Comparison of ENCODE assay signal across 24 cellular contexts in the genomic region with DNA sequence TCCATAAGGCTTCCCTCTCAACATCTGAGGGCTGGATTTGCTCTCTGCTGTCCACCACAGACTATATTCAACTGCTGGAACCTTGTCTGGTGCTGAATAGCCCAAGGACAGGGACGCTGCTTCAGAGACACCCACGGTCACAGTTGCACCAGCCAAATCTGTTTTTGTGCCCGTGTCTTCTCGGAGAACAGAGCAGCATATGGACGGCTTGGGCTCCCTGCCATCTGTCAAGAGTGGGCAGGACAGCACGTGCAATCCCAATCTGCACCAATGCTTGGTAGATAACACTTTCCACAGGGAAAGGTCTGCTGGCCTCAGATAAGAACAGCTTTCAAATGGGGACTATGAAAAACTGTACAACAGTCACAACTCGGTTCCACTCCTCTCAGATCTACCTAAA.
DNase-seq lines count a peak whose midpoint lies in the region.
"Had no signal": no experiment of that assay in that cellular context is flagged by ENCODE, and none has a peak within 500 bp of the region (broad histone marks: within the 10 kb centered on the region; RNA-seq: fewer than 3 reads in every experiment).

No MANE protein-coding gene starts in this region.

- no peaks in the 10 kb centered on the region for H3K79me1 ChIP-seq in mesendoderm (ENCODE audit: low read length)

- no peaks in the 10 kb centered on the region for H3K27me3 ChIP-seq in mesendoderm (ENCODE audit: insufficient read depth, low read length, poor library complexity)
- H3K27me3 ChIP-seq: brain microvascular endothelial cell, thyroid gland had no signal

- H3K27ac Mint-ChIP-seq in activated T-helper 1 cell treated with anti-CD3 and anti-CD28 coated beads, Interleukin-12 subunit alpha, Interleukin-12 subunit beta, Interleukin-2, Interleukin-4 antibody, amounts not matched to agents 30 ng/mL and 10 ng/mL and 1 ng/mL, durations not matched to agents 14 hours and 24 hours and 36 hours = no peak overlapping the region
- H3K27ac Mint-ChIP-seq: activated naive CD8-positive, alpha-beta T cell treated with anti-CD3 and anti-CD28 coated beads for 36 hours; activated T-cell treated with anti-CD3 and anti-CD28 coated beads, Interleukin-2, amount 50 U/mL, for 72 hours; CD4-positive, CD25-positive, alpha-beta regulatory T cell; memory B cell; natural killer cell treated with Interleukin-12 subunit alpha and Interleukin-12 subunit beta and Interleukin-15 and Interleukin-18, amount 100 ng/mL, for 72 hours; T-helper 1 cell treated with Interleukin-12 subunit alpha and Interleukin-12 subunit beta and Interleukin-4 antibody, amounts not matched to agents 30 μg/mL and 1 μg/mL, for 36 hours had no signal

- no peak overlapping the region for H3K23ac ChIP-seq in mesendoderm (ENCODE audit: low read length)

- no peak overlapping the region for H3K56ac ChIP-seq in mesendoderm (ENCODE audit: low read length)

- H2AK5ac ChIP-seq in mesendoderm (ENCODE audit: low read length) = no peak overlapping the region

- H3K18ac ChIP-seq in mesendoderm (ENCODE audit: low read length) = no peak overlapping the region

- no peaks in the 10 kb centered on the region for H3K79me2 ChIP-seq in mesendoderm (ENCODE audit: control insufficient read depth, insufficient read depth, low read length)

- no peaks in the 10 kb centered on the region for H3K4me1 Mint-ChIP-seq in activated T-helper 1 cell treated with anti-CD3 and anti-CD28 coated beads, Interleukin-12 subunit alpha, Interleukin-12 subunit beta, Interleukin-2, Interleukin-4 antibody, amounts not matched to agents 30 ng/mL and 10 ng/mL and 1 ng/mL, durations not matched to agents 14 hours and 24 hours and 36 hours (ENCODE audit: low read depth)
- H3K4me1 Mint-ChIP-seq: activated naive CD8-positive, alpha-beta T cell treated with anti-CD3 and anti-CD28 coated beads for 36 hours; CD4-positive, CD25-positive, alpha-beta regulatory T cell; memory B cell had no signal

- H2BK5ac ChIP-seq in mesendoderm (ENCODE audit: low read length) = no peak overlapping the region

- H3K4me3 ChIP-seq in mesendoderm (ENCODE audit: low read length) = no peak overlapping the region
- H3K4me3 ChIP-seq: prostate gland, thyroid gland had no signal

- no peak overlapping the region for H4K8ac ChIP-seq in mesendoderm (ENCODE audit: low read depth, low read length)

- no peak overlapping the region for H3K4me3 Mint-ChIP-seq in activated T-helper 1 cell treated with anti-CD3 and anti-CD28 coated beads, Interleukin-12 subunit alpha, Interleukin-12 subunit beta, Interleukin-2, Interleukin-4 antibody, amounts not matched to agents 30 ng/mL and 10 ng/mL and 1 ng/mL, durations not matched to agents 14 hours and 24 hours and 36 hours
- H3K4me3 Mint-ChIP-seq: activated naive CD8-positive, alpha-beta T cell treated with anti-CD3 and anti-CD28 coated beads for 36 hours; activated T-cell treated with anti-CD3 and anti-CD28 coated beads, Interleukin-2, amount 50 U/mL, for 72 hours; CD4-positive, CD25-positive, alpha-beta regulatory T cell; memory B cell; natural killer cell treated with Interleukin-12 subunit alpha and Interleukin-12 subunit beta and Interleukin-15 and Interleukin-18, amount 100 ng/mL, for 72 hours; T-helper 1 cell treated with Interleukin-12 subunit alpha and Interleukin-12 subunit beta and Interleukin-4 antibody, amounts not matched to agents 30 μg/mL and 1 μg/mL, for 36 hours had no signal

- H3K36me3 ChIP-seq in mesendoderm (ENCODE audit: control insufficient read depth, insufficient read depth, low read length) = no peaks in the 10 kb centered on the region
- H3K36me3 ChIP-seq: brain microvascular endothelial cell, prostate gland, thyroid gland had no signal

- H4K5ac ChIP-seq in mesendoderm (ENCODE audit: low read length) = no peak overlapping the region

- H3K4me1 ChIP-seq in mesendoderm (ENCODE audit: control insufficient read depth, low read depth, low read length) = no peaks in the 10 kb centered on the region
- H3K4me1 ChIP-seq: prostate gland, thyroid gland had no signal

- H3K9me3 Mint-ChIP-seq in activated T-helper 1 cell treated with anti-CD3 and anti-CD28 coated beads, Interleukin-12 subunit alpha, Interleukin-12 subunit beta, Interleukin-2, Interleukin-4 antibody, amounts not matched to agents 30 ng/mL and 10 ng/mL and 1 ng/mL, durations not matched to agents 14 hours and 24 hours and 36 hours = no peaks in the 10 kb centered on the region
- H3K9me3 Mint-ChIP-seq: activated naive CD8-positive, alpha-beta T cell treated with anti-CD3 and anti-CD28 coated beads for 36 hours; activated T-cell treated with anti-CD3 and anti-CD28 coated beads, Interleukin-2, amount 50 U/mL, for 72 hours; CD4-positive, CD25-positive, alpha-beta regulatory T cell; memory B cell; T-helper 1 cell treated with Interleukin-12 subunit alpha and Interleukin-12 subunit beta and Interleukin-4 antibody, amounts not matched to agents 30 μg/mL and 1 μg/mL, for 36 hours had no signal

- no peak overlapping the region for H2BK15ac ChIP-seq in mesendoderm (replicated peaks; ENCODE audit: low read depth)

- H3K4ac ChIP-seq in mesendoderm (ENCODE audit: low read depth, low read length) = no peak overlapping the region

- no peaks in the 10 kb centered on the region for H3K36me3 Mint-ChIP-seq in activated T-helper 1 cell treated with anti-CD3 and anti-CD28 coated beads, Interleukin-12 subunit alpha, Interleukin-12 subunit beta, Interleukin-2, Interleukin-4 antibody, amounts not matched to agents 30 ng/mL and 10 ng/mL and 1 ng/mL, durations not matched to agents 14 hours and 24 hours and 36 hours (ENCODE audit: low read depth)
- H3K36me3 Mint-ChIP-seq: activated naive CD8-positive, alpha-beta T cell treated with anti-CD3 and anti-CD28 coated beads for 36 hours; CD4-positive, CD25-positive, alpha-beta regulatory T cell; memory B cell; natural killer cell treated with Interleukin-12 subunit alpha and Interleukin-12 subunit beta and Interleukin-15 and Interleukin-18, amount 100 ng/mL, for 72 hours had no signal

- no CpG with 5 or more reads among the region's 7 CpGs for whole genome bisulfite sequencing in mesendoderm (ENCODE audit: extremely low coverage, insufficient coverage, low lambda C conversion rate)

- no peak overlapping the region for H3K9ac ChIP-seq in mesendoderm (ENCODE audit: low read length)

- H3K27me3 Mint-ChIP-seq in activated T-helper 1 cell treated with anti-CD3 and anti-CD28 coated beads, Interleukin-12 subunit alpha, Interleukin-12 subunit beta, Interleukin-2, Interleukin-4 antibody, amounts not matched to agents 30 ng/mL and 10 ng/mL and 1 ng/mL, durations not matched to agents 14 hours and 24 hours and 36 hours (ENCODE audit: insufficient read depth) = no peaks in the 10 kb centered on the region
- H3K27me3 Mint-ChIP-seq: activated naive CD8-positive, alpha-beta T cell treated with anti-CD3 and anti-CD28 coated beads for 36 hours; CD4-positive, CD25-positive, alpha-beta regulatory T cell had no signal

- no peak overlapping the region for H3K27ac ChIP-seq in mesendoderm (ENCODE audit: low read depth, low read length)
- H3K27ac ChIP-seq: brain microvascular endothelial cell, prostate gland, thyroid gland had no signal

- H3K4me2 ChIP-seq in mesendoderm (ENCODE audit: low read length) = no peak overlapping the region

- intact Hi-C loops in activated T-helper 1 cell treated with anti-CD3 and anti-CD28 coated beads, Interleukin-12 subunit alpha, Interleukin-12 subunit beta, Interleukin-2, Interleukin-4 antibody, amounts not matched to agents 30 ng/mL and 10 ng/mL and 1 ng/mL, durations not matched to agents 14 hours and 24 hours and 36 hours (cut with micrococcal nuclease) = no loop called here

- H2BK120ac ChIP-seq in mesendoderm (ENCODE audit: low read depth, low read length) = no peak overlapping the region

- DNase-seq in D341Med (ENCODE audit: low spot score) (peak; percentile 61), NCI-H524 (lab: John Stamatoyannopoulos, UW) (peak; percentile 70 to 89), cerebellar nuclear complex (lab: John Stamatoyannopoulos, UW) (peak; percentile 61 to 93), middle frontal gyrus (ENCODE audit: extremely low spot score, low spot score) (peak; percentile 63), T-helper 9 cell (no peak), A172 (ENCODE audit: low spot score) (no peak), mesendoderm (no peak)
- no peak for DNase-seq in activated T-helper 1 cell treated with anti-CD3 and anti-CD28 coated beads, Interleukin-12 subunit alpha, Interleukin-12 subunit beta, Interleukin-2, Interleukin-4 antibody, amounts not matched to agents 30 ng/mL and 10 ng/mL and 1 ng/mL, durations not matched to agents 14 hours and 24 hours and 36 hours (ENCODE audit: low spot score)
- DNase-seq: ACHN; activated CD8-positive, alpha-beta memory T cell treated with anti-CD3 and anti-CD28 coated beads for 24 hours; activated naive CD8-positive, alpha-beta T cell treated with anti-CD3 and anti-CD28 coated beads for 36 hours; activated T-cell treated with anti-CD3 and anti-CD28 coated beads, Interleukin-2, amount 50 U/mL, for 72 hours; brain microvascular endothelial cell; CD4-positive, CD25-positive, alpha-beta regulatory T cell; DMS79; effector CD4-positive, alpha-beta T cell; NCI-H1417 treated with DMSO at 0.1 percent for 48 hours; SIG-M5; stimulated activated CD8-positive, alpha-beta memory T cell treated with anti-CD3 and anti-CD28 coated beads, Interleukin-4, amount 100 ng/mL, for 48 hours; thyroid gland had no signal

Comparison
In these comparisons a context has a peak if more than half of its experiments do, and no peak if none do; other contexts are left out.
1. DNase-seq: peak in D341Med (single experiment), NCI-H524 (2 of 2), cerebellar nuclear complex (2 of 2) and middle frontal gyrus (single experiment); none in activated T-helper 1 cell treated with anti-CD3 and anti-CD28 coated beads, Interleukin-12 subunit alpha, Interleukin-12 subunit beta, Interleukin-2, Interleukin-4 antibody, amounts not matched to agents 30 ng/mL and 10 ng/mL and 1 ng/mL, durations not matched to agents 14 hours and 24 hours and 36 hours (single experiment), T-helper 9 cell (single experiment), A172 (single experiment) and mesendoderm (single experiment).